Comparison of ENCODE assay signal across 29 cellular contexts in genomic region chr2:3054066-3054465, GRCh38.
"Had no signal": no experiment of that assay in that cellular context is flagged by ENCODE, and none has a peak within 500 bp of the region (broad histone marks: within the 10 kb centered on the region; RNA-seq: fewer than 3 reads in every experiment).

No MANE protein-coding gene starts in this region.

- H3K4me1 ChIP-seq: parathyroid adenoma, psoas muscle, right lobe of liver, sigmoid colon, suprapubic skin, testis, tibial artery, transverse colon, upper lobe of right lung, uterus had no signal

- H3K36me3 Mint-ChIP-seq: natural killer cell; stimulated activated memory B cell treated with anti-CD40 and anti-IgM and Interleukin-4, amounts not matched to agents 10 μg/mL and 1 μg/mL and 100 μg/mL, for 72 hours had no signal

- ATAC-seq: naive thymus-derived CD4-positive, alpha-beta T cell; natural killer cell; psoas muscle; right cardiac atrium; right lobe of liver; stimulated activated memory B cell treated with anti-CD40 and anti-IgM and Interleukin-4, amounts not matched to agents 10 μg/mL and 1 μg/mL and 100 μg/mL, for 72 hours; stimulated activated naive CD8-positive, alpha-beta T cell treated with anti-CD3 and anti-CD28 coated beads, Interleukin-15, amount 100 ng/mL, for 72 hours; stimulated activated naive CD8-positive, alpha-beta T cell treated with anti-CD3 and anti-CD28 coated beads, Interleukin-15, Interleukin-2, amounts not matched to agents 100 U/mL and 50 U/mL, for 24 hours; upper lobe of right lung had no signal

- H3K27me3 ChIP-seq: ovary, right lobe of liver, sigmoid colon, suprapubic skin, testis, tibial artery, transverse colon, upper lobe of right lung, uterus had no signal

- H3K27ac ChIP-seq: ovary, parathyroid adenoma, psoas muscle, right lobe of liver, sigmoid colon, suprapubic skin, testis, tibial artery, transverse colon, upper lobe of right lung, uterus had no signal

- H3K4me3 Mint-ChIP-seq: naive thymus-derived CD4-positive, alpha-beta T cell; natural killer cell; nephron; stimulated activated memory B cell treated with anti-CD40 and anti-IgM and Interleukin-4, amounts not matched to agents 10 μg/mL and 1 μg/mL and 100 μg/mL, for 72 hours; stimulated activated naive CD8-positive, alpha-beta T cell treated with anti-CD3 and anti-CD28 coated beads, Interleukin-15, amount 100 ng/mL, for 72 hours; type B pancreatic cell had no signal

- H3K36me3 ChIP-seq: ovary, right lobe of liver, sigmoid colon, suprapubic skin, tibial artery, transverse colon, upper lobe of right lung, uterus had no signal

- H3K27me3 Mint-ChIP-seq: progenitor cell of endocrine pancreas; stimulated activated memory B cell treated with anti-CD40 and anti-IgM and Interleukin-4, amounts not matched to agents 10 μg/mL and 1 μg/mL and 100 μg/mL, for 72 hours; stimulated activated naive CD8-positive, alpha-beta T cell treated with anti-CD3 and anti-CD28 coated beads, Interleukin-15, amount 100 ng/mL, for 72 hours had no signal

- H3K4me1 Mint-ChIP-seq: natural killer cell; stimulated activated memory B cell treated with anti-CD40 and anti-IgM and Interleukin-4, amounts not matched to agents 10 μg/mL and 1 μg/mL and 100 μg/mL, for 72 hours had no signal

- DNase-seq: naive thymus-derived CD4-positive, alpha-beta T cell; natural killer cell; occipital lobe; ovary; psoas muscle; right cardiac atrium; sigmoid colon; small intestine; stimulated activated CD4-positive, alpha-beta T cell treated with anti-CD3 and anti-CD28 coated beads, Interleukin-12 subunit alpha, Interleukin-12 subunit beta, amount 100 ng/mL, for 4 hours; stimulated activated CD4-positive, alpha-beta T cell treated with anti-CD3 and anti-CD28 coated beads, Interleukin-1b, Interleukin-23, amount 100 ng/mL, for 48 hours; stimulated activated CD4-positive, alpha-beta T cell treated with anti-CD3 and anti-CD28 coated beads, Interleukin-4, amount 100 ng/mL, for 1 hour; stimulated activated CD4-positive, alpha-beta T cell treated with anti-CD3 and anti-CD28 coated beads, Interleukin-4, amount 100 ng/mL, for 4 hours; stimulated activated CD8-positive, alpha-beta memory T cell treated with anti-CD3 and anti-CD28 coated beads, Interleukin-4, amount 100 ng/mL, for 48 hours; stimulated activated naive CD4-positive, alpha-beta T cell; stimulated activated naive CD8-positive, alpha-beta T cell treated with anti-CD3 and anti-CD28 coated beads, Interleukin-15, amount 100 ng/mL, for 72 hours; stimulated activated naive CD8-positive, alpha-beta T cell treated with anti-CD3 and anti-CD28 coated beads, Interleukin-15, Interleukin-2, amounts not matched to agents 100 U/mL and 50 U/mL, for 24 hours; substantia nigra; testis; tibial artery; transverse colon; upper lobe of right lung; uterus had no signal

- H3K9me3 ChIP-seq: ovary, psoas muscle, right lobe of liver, sigmoid colon, suprapubic skin, testis, tibial artery, transverse colon, upper lobe of right lung, uterus had no signal

- H3K4me3 ChIP-seq: ovary, psoas muscle, right lobe of liver, sigmoid colon, suprapubic skin, testis, tibial artery, transverse colon, upper lobe of right lung, uterus had no signal

- H3K27ac Mint-ChIP-seq: naive thymus-derived CD4-positive, alpha-beta T cell; natural killer cell; nephron; progenitor cell of endocrine pancreas; stimulated activated memory B cell treated with anti-CD40 and anti-IgM and Interleukin-4, amounts not matched to agents 10 μg/mL and 1 μg/mL and 100 μg/mL, for 72 hours; stimulated activated naive CD8-positive, alpha-beta T cell treated with anti-CD3 and anti-CD28 coated beads, Interleukin-15, amount 100 ng/mL, for 72 hours; type B pancreatic cell had no signal

- H3K9me3 Mint-ChIP-seq: nephron had no signal
